Comparison of ENCODE assay signal across 15 cellular contexts in the genomic region with DNA sequence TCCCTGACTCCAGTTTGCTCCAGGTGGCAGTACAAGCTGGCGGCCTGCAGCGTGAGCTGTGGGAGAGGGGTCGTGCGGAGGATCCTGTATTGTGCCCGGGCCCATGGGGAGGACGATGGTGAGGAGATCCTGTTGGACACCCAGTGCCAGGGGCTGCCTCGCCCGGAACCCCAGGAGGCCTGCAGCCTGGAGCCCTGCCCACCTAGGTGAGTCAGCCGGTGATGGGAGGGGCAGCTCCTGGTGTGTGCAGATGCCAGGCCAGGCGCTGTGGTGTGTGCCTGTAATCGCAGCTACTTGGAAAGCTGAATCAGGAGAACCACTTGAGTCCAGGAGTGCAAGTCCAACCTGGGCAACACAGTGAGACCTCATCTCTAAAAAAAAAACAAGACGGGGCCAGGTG. TPM values are rescaled to one million over a fixed set of nuclear protein-coding genes. Genes with fewer than 3 reads are reported as not detected.
DNase-seq lines count a peak whose midpoint lies in the region; ATAC-seq, FAIRE-seq and TF ChIP-seq lines count a peak whose summit lies in the region.
"Had no signal": no experiment of that assay in that cellular context is flagged by ENCODE, and none has a peak within 500 bp of the region (broad histone marks: within the 10 kb centered on the region; RNA-seq: fewer than 3 reads in every experiment).

No MANE protein-coding gene starts in this region.

- WGBS in A549 (ENCODE audit: missing lambda C conversion rate): 66% methylated on average over 7 of the region's 12 CpGs

- H3K27ac ChIP-seq in A549: peak overlapping the region in 1 of 2 experiments; percentile 47; a peak in 3 of 6 replicates
- no peak overlapping the region for H3K27ac ChIP-seq in tibial artery
- no peak overlapping the region for H3K27ac ChIP-seq in right atrium auricular region

- peak; percentile 77 to 87 for ATAC-seq in A549
- ATAC-seq in left lobe of liver: peak; percentile 54
- ATAC-seq: activated naive CD4-positive, alpha-beta T cell treated with anti-CD3 and anti-CD28 coated beads, Interleukin-2, amount 50 U/mL, for 72 hours; K562; Panc1; stimulated activated memory B cell treated with anti-CD40 and anti-IgM and Interleukin-4, amounts not matched to agents 10 μg/mL and 1 μg/mL and 100 μg/mL, for 72 hours had no signal

- H3K27me3 ChIP-seq in tibial artery (no peaks in the 10 kb centered on the region), right atrium auricular region (no peaks in the 10 kb centered on the region)

- H3K4me1 ChIP-seq in A549 (peaks cover 8% of the 10 kb centered on the region; the same call in 2 of the 3 replicates), tibial artery (no peaks in the 10 kb centered on the region), right atrium auricular region (no peaks in the 10 kb centered on the region)

- peak; percentile 62 to 73 for DNase-seq in A549 (ENCODE audit: low read depth in 1 of 2, low spot score in 1 of 2)
- DNase-seq in HK-2 (ENCODE audit: unreplicated experiment): peak; percentile 70
- DNase-seq in SW480 (ENCODE audit: low spot score): peak; percentile 80
- DNase-seq in left lobe of liver (ENCODE audit: low spot score): peak; percentile 60
- no peak for DNase-seq in tibial artery
- no peak for DNase-seq in right atrium auricular region (ENCODE audit: low spot score)
- no peak for DNase-seq in OCI-M1 (lab: John Stamatoyannopoulos, UW)
- DNase-seq in GM13976 (ENCODE audit: low spot score): no peak
- DNase-seq: NCI-H2081 treated with DMSO at 0.1 percent for 48 hours; stimulated activated CD4-positive, alpha-beta T cell treated with anti-CD3 and anti-CD28 coated beads, Interleukin-2, amount 100 ng/mL, for 48 hours had no signal

- in situ Hi-C loops in GM13976 (cut with MboI; ENCODE audit: low sequenced_read_pairs, unreplicated experiment): no loop called here

- POLR2A ChIA-PET in A549 (lab: Yijun Ruan, JAX): interaction anchor here (1.3 kb wide), 1 partner anchor 10 kb away, joined by 8 read pairs; a partner anchor contains a TSS

- H3K4me2 ChIP-seq in A549: 0 out of 3 replicates have a peak overlapping the region, but pooled peaks have one; percentile 19

- no peaks in the 10 kb centered on the region for H3K9me3 ChIP-seq in A549
- H3K9me3 ChIP-seq in tibial artery: no peaks in the 10 kb centered on the region
- H3K9me3 ChIP-seq in right atrium auricular region: no peaks in the 10 kb centered on the region

- no peak for FAIRE-seq in A549 (lab: Jason Lieb, UNC)
- FAIRE-seq: K562, TTC549 had no signal

- no peak for TF ChIP-seq CTCF in A549 (IDR thresholded peaks at IDR 0.05)
- no peak for TF ChIP-seq CTCF in tibial artery (IDR thresholded peaks at IDR 0.05)
- TF ChIP-seq CTCF in right atrium auricular region (IDR thresholded peaks at IDR 0.05): no peak
- no peak for TF ChIP-seq CTCF in GM13976 (IDR thresholded peaks at IDR 0.05; ENCODE audit: borderline replicate concordance, control extremely low read depth, extremely low read depth, insufficient read depth, missing control alignments)

- no peak for TF ChIP-seq EP300 in A549 (IDR thresholded peaks at IDR 0.05)

- H3K36me3 ChIP-seq in tibial artery (no peaks in the 10 kb centered on the region), right atrium auricular region (no peaks in the 10 kb centered on the region)

- CTCF ChIA-PET in A549 (lab: Yijun Ruan, JAX): interaction anchor here (1.2 to 1.4 kb wide), 3 partner anchors 12 to 19 kb away, joined by 4 to 6 read pairs (median 5); no protein-coding TSS in a partner anchor

- H3K4me3 ChIP-seq in A549 (no peak overlapping the region), tibial artery (no peak overlapping the region), right atrium auricular region (no peak overlapping the region)
- H3K4me3 ChIP-seq: K562 had no signal

- no peak for TF ChIP-seq POLR2A in A549 (IDR thresholded peaks at IDR 0.05; ENCODE audit: low read length)

- intact Hi-C loops in tibial artery (cut with DNase I; ENCODE audit: low total_unique reads): no loop called here

- TF ChIP-seq RAD21 in A549 (conservative IDR thresholded peaks at IDR 0.05 in 1 of 2, IDR thresholded peaks at IDR 0.05 in 1 of 2): no peak

TF ChIP-seq in A549, 52 proteins besides CTCF, POLR2A, EP300 and RAD21:
- peak; percentile 20 for TF ChIP-seq MAFK (IDR thresholded peaks at IDR 0.05; ENCODE audit: partially characterized antibody)
- TF ChIP-seq FOSL2 (IDR thresholded peaks at IDR 0.05): no peak
- TF ChIP-seq FOSL2 (CRISPR knock-in tag; IDR thresholded peaks at IDR 0.05): peak; percentile 45; the same call in 1 of the 2 replicates
- no peak for TF ChIP-seq RARB (CRISPR knock-in tag; IDR thresholded peaks at IDR 0.05)
TF ChIP-seq in A549: peak in this region for 2.

RNA-seq across cellular contexts. Expression of a gene that starts 10.0 kb away (rescaled TPM):
- 6.2 and 8.0 TPM in 2 replicates for polyA plus RNA-seq in A549 (2011; rRNA removed)
- 4.4 and 7.0 TPM in 2 replicates for polyA plus RNA-seq in A549 (2012; cell fraction: cytosol; rRNA removed)
- polyA plus RNA-seq in A549 (2012; cell fraction: nucleus; rRNA removed): 7.1 and 7.4 TPM in 2 replicates
- polyA plus RNA-seq in A549 (2017; fragmentation: RNase III; extraction: RNeasy Plus Mini Kit Qiagen cat#74134 plus additional on column Dnase treatment): 3.1 to 5.2 TPM (median 5.0 TPM) in 3 replicates
- polyA minus RNA-seq in A549 (2011; rRNA and poly(A)+ RNA removed): 9.4 and 11.5 TPM in 2 replicates
- 30.0 TPM for total RNA-seq in left lobe of liver
- 10 to 100 TPM; 11.9 to 12.4 TPM for total RNA-seq in right atrium auricular region

RNA-seq across cellular contexts. Expression of a gene that starts 27.6 kb away (rescaled TPM):
- polyA plus RNA-seq in A549 (2011; rRNA removed) (0.80 and 1.2 TPM in 2 replicates), A549 (2017; fragmentation: RNase III; extraction: RNeasy Plus Mini Kit Qiagen cat#74134 plus additional on column Dnase treatment) (0.94 to 1.7 TPM (median 0.98 TPM) in 3 replicates)
- 0.89 and 0.95 TPM in 2 replicates for polyA plus RNA-seq in A549 (2012; cell fraction: cytosol; rRNA removed)
- polyA plus RNA-seq in A549 (2012; cell fraction: nucleus; rRNA removed): 8.6 TPM in 2 replicates
- polyA minus RNA-seq in A549 (2011; rRNA and poly(A)+ RNA removed): 0.70 and 0.83 TPM in 2 replicates
- total RNA-seq in left lobe of liver (21.4 TPM), right atrium auricular region (1 to 10 TPM; 2.0 to 2.4 TPM)

RNA-seq across cellular contexts. Expression of a gene that starts 29.1 kb away (rescaled TPM):
- 3.7 and 4.6 TPM in 2 replicates for polyA plus RNA-seq in A549 (2011; rRNA removed)
- polyA plus RNA-seq in A549 (2012; cell fraction: cytosol; rRNA removed): 9.7 and 16.3 TPM in 2 replicates
- polyA plus RNA-seq in A549 (2012; cell fraction: nucleus; rRNA removed): 20.8 and 32.7 TPM in 2 replicates
- polyA plus RNA-seq in A549 (2017; fragmentation: RNase III; extraction: RNeasy Plus Mini Kit Qiagen cat#74134 plus additional on column Dnase treatment): 15.4 to 21.2 TPM (median 20.5 TPM) in 3 replicates
- polyA minus RNA-seq in A549 (2011; rRNA and poly(A)+ RNA removed): 4.2 and 5.8 TPM in 2 replicates
- 1.3 TPM for total RNA-seq in left lobe of liver
- total RNA-seq in right atrium auricular region: 1 to 10 TPM; 4.3 to 5.2 TPM

RNA-seq across cellular contexts. Expression of a gene that starts 31.9 kb away (rescaled TPM):
- polyA plus RNA-seq in A549 (2011; rRNA removed) (20.6 and 25.8 TPM in 2 replicates), A549 (2017; fragmentation: RNase III; extraction: RNeasy Plus Mini Kit Qiagen cat#74134 plus additional on column Dnase treatment) (30.3 to 31.7 TPM (median 31.0 TPM) in 3 replicates)
- polyA plus RNA-seq in A549 (2012; cell fraction: cytosol; rRNA removed): 30.5 and 32.8 TPM in 2 replicates
- 23.8 and 25.0 TPM in 2 replicates for polyA plus RNA-seq in A549 (2012; cell fraction: nucleus; rRNA removed)
- polyA minus RNA-seq in A549 (2011; rRNA and poly(A)+ RNA removed): 12.6 and 13.4 TPM in 2 replicates
- total RNA-seq in left lobe of liver (12.3 TPM), right atrium auricular region (10 to 100 TPM; 13.4 to 13.8 TPM)

Comparison
In these comparisons a context has a peak if more than half of its experiments do, and no peak if none do; other contexts are left out.
1. DNase-seq: peak in A549 (2 of 2), HK-2 (single experiment), SW480 (single experiment) and left lobe of liver (single experiment); none in tibial artery (0 of 2), right atrium auricular region (single experiment), OCI-M1 (single experiment) and GM13976 (single experiment).